8 cellular contexts compared by ENCODE assay signal in genomic region chr17:3964203-3965122, GRCh38. TPM values are rescaled to one million over a fixed set of nuclear protein-coding genes. Genes with fewer than 3 reads are reported as not detected.
DNase-seq lines count a peak whose midpoint lies in the region; ATAC-seq and TF ChIP-seq lines count a peak whose summit lies in the region.

ATP2A3 (minus strand) TSS chr17:3964437; CDS start chr17:3964291, 146 bp downstream.

- H3K4me3 ChIP-seq in H7 (ENCODE audit: insufficient read depth, low read depth, low read length), result peak within 1 kb of the TSS; percentile 57
- peak within 1 kb of the TSS; percentile 78 for H3K4me3 ChIP-seq in OCI-LY1 (ENCODE audit: low read depth, low read length, poor library complexity, severe bottlenecking)
- H3K4me3 ChIP-seq in skeletal muscle cell (ENCODE audit: low read depth, low read length), result peak within 1 kb of the TSS; percentile 40

- H4K20me1 ChIP-seq in OCI-LY1 (ENCODE audit: insufficient read depth, low read length), result no peaks in the 10 kb centered on the region

- intact Hi-C loops in Right ventricle myocardium inferior (cut with DNase I), result no loop called here

- H3K79me2 ChIP-seq in OCI-LY1 (ENCODE audit: insufficient read depth, low read length), result peaks cover 31% of the 10 kb centered on the region

- DNase-seq in GDM1 (lab: John Stamatoyannopoulos, UW) (peak; percentile 55), H7 (peak; percentile 89), Right ventricle myocardium inferior (ENCODE audit: missing footprints) (peak; percentile 78), skeletal muscle cell (ENCODE audit: low read depth) (no peak), SKM-1 treated with dmso at 0.1 percent for 144 hours (lab: John Stamatoyannopoulos, UW; ENCODE audit: unreplicated experiment) (no peak)
- DNase-seq in activated T-helper 1 cell treated with anti-CD3 and anti-CD28 coated beads, Interleukin-2, amount 50 U/mL, for 16 hours (ENCODE audit: low read depth in 1 of 2, low spot score in 1 of 2), result peak; percentile 30 to 68

- no peaks in the 10 kb centered on the region for H3K9me2 ChIP-seq in OCI-LY1 (ENCODE audit: low read depth, low read length)

- H3K9me3 ChIP-seq in OCI-LY1 (ENCODE audit: low read length), result no peaks in the 10 kb centered on the region

- H3K36me3 ChIP-seq in H7 (replicated peaks; ENCODE audit: control insufficient read depth, insufficient read depth, low read length) (no peaks in the 10 kb centered on the region), OCI-LY1 (ENCODE audit: insufficient read depth, low read length) (peaks cover 10% of the 10 kb centered on the region; the same call in 1 of the 2 replicates)

- peaks cover 56% of the 10 kb centered on the region for H3K4me1 ChIP-seq in OCI-LY1 (ENCODE audit: insufficient read depth, low read length, severe bottlenecking)

- peak within 1 kb of the TSS; percentile 97 for H3K4me2 ChIP-seq in OCI-LY1 (ENCODE audit: low read length)

- ATAC-seq in Right ventricle myocardium inferior, result peak; percentile 33
- ATAC-seq in GM18873 (IDR thresholded peaks at IDR 0.05; ENCODE audit: low FRiP score, unreplicated experiment), result no peak

- TF ChIP-seq CTCF in OCI-LY1 (IDR thresholded peaks at IDR 0.05; ENCODE audit: low read length), result no peak

- H3K9ac ChIP-seq in OCI-LY1 (ENCODE audit: low read length), result peak within 1 kb of the TSS; percentile 76

- H2AFZ ChIP-seq in OCI-LY1 (ENCODE audit: low read length), result no peak within 1 kb of the TSS

- H3F3A ChIP-seq in OCI-LY1 (ENCODE audit: insufficient read depth, low read length), result 0 out of 2 replicates have a peak, but pooled peaks cover 3% of the 10 kb centered on the region

- H3K27me3 ChIP-seq in H7 (ENCODE audit: control insufficient read depth, insufficient read depth, low read length) (peaks cover 26% of the 10 kb centered on the region), OCI-LY1 (ENCODE audit: insufficient read depth, low read length) (no peaks in the 10 kb centered on the region)

- peak within 1 kb of the TSS; percentile 98 for H3K27ac ChIP-seq in OCI-LY1 (ENCODE audit: low read depth, low read length, poor library complexity, severe bottlenecking)

RNA-seq across cellular contexts. Expression of gene ATP2A3, which starts in this region (rescaled TPM):
- 5.7 and 5.8 TPM in 2 replicates for total RNA-seq in H7 (2014; rRNA removed; shearing (Covaris generic))
- total RNA-seq in Right ventricle myocardium inferior, result 7.7 TPM

Comparison
In these comparisons a context has a peak if more than half of its experiments do, and no peak if none do; other contexts are left out.
1. DNase-seq: peak in GDM1 (single experiment), H7 (single experiment), activated T-helper 1 cell treated with anti-CD3 and anti-CD28 coated beads, Interleukin-2, amount 50 U/mL, for 16 hours (2 of 2) and Right ventricle myocardium inferior (single experiment); none in skeletal muscle cell (single experiment) and SKM-1 treated with dmso at 0.1 percent for 144 hours (single experiment).
2. Peak in every context shown above with its lines, with median percentiles within 50 percentile points of each other: H3K4me3 ChIP-seq.